8 cellular contexts compared by ENCODE assay signal in genomic region chr1:67338642-67339041, GRCh38. TPM values are rescaled to one million over a fixed set of nuclear protein-coding genes. Genes with fewer than 3 reads are reported as not detected.
DNase-seq lines count a peak whose midpoint lies in the region; ATAC-seq lines count a peak whose summit lies in the region.

No MANE protein-coding gene starts in this region.

- H3K4me3 ChIP-seq in BLaER1 treated with 17β-estradiol and CSF1 and Interleukin-3, amounts not matched to agents 10 nM and 100 nM = no peak overlapping the region

- no peaks in the 10 kb centered on the region for H3K27me3 ChIP-seq in BLaER1 treated with 17β-estradiol and CSF1 and Interleukin-3, amounts not matched to agents 10 nM and 100 nM

- no peaks in the 10 kb centered on the region for H4K20me1 ChIP-seq in BLaER1 treated with 17β-estradiol and CSF1 and Interleukin-3, amounts not matched to agents 10 nM and 100 nM

- intact Hi-C loops in posterior vena cava (cut with DNase I) = no loop called here

- H3K4me1 ChIP-seq in BLaER1 treated with 17β-estradiol and CSF1 and Interleukin-3, amounts not matched to agents 10 nM and 100 nM = peaks cover 22 to 48% (median 37%) of the 10 kb centered on the region in 10 experiments; a peak in 19 of 20 replicates

- no peaks in the 10 kb centered on the region for H3K9me3 ChIP-seq in BLaER1 treated with 17β-estradiol and CSF1 and Interleukin-3, amounts not matched to agents 10 nM and 100 nM (replicated peaks in 1 of 11)

- H3K4me2 ChIP-seq in BLaER1 treated with 17β-estradiol and CSF1 and Interleukin-3, amounts not matched to agents 10 nM and 100 nM = peak overlapping the region; percentile 1 to 61 (median 29); a peak in 13 of 22 replicates

- H3K36me3 ChIP-seq in BLaER1 treated with 17β-estradiol and CSF1 and Interleukin-3, amounts not matched to agents 10 nM and 100 nM = peaks cover 0 to 96% (median 69%) of the 10 kb centered on the region in 11 experiments; a peak in 18 of 22 replicates

- H3K9ac ChIP-seq in BLaER1 treated with 17β-estradiol and CSF1 and Interleukin-3, amounts not matched to agents 10 nM and 100 nM = no peak overlapping the region

- H3K27ac ChIP-seq in BLaER1 treated with 17β-estradiol and CSF1 and Interleukin-3, amounts not matched to agents 10 nM and 100 nM = peak overlapping the region in 2 of 11 experiments; percentile 39 to 45; a peak in 3 of 22 replicates

- DNase-seq in activated T-cell treated with anti-CD3 and anti-CD28 coated beads, Interleukin-2, amount 50 U/mL, for 48 hours = peak; percentile 35 to 48
- no peak for DNase-seq in NCI-H345 (lab: John Stamatoyannopoulos, UW)
- DNase-seq in HPDE6-E6E7 (ENCODE audit: extremely low spot score) = no peak
- no peak for DNase-seq in CD1c-positive myeloid dendritic cell (ENCODE audit: extremely low spot score)
- DNase-seq in posterior vena cava (ENCODE audit: low spot score) = no peak

- ATAC-seq in GM19035 (IDR thresholded peaks at IDR 0.05; ENCODE audit: unreplicated experiment) (peak; percentile 24), HG03066 (IDR thresholded peaks at IDR 0.05; ENCODE audit: low read depth, unreplicated experiment) (peak; percentile 43)

RNA-seq across cellular contexts. Expression of gene IL12RB2, which starts 31.0 kb away (rescaled TPM):
- 1 to 10 TPM; 1.1 to 2.8 TPM for total RNA-seq in posterior vena cava

Comparison
In these comparisons a context has a peak if more than half of its experiments do, and no peak if none do; other contexts are left out.
1. DNase-seq: peak in activated T-cell treated with anti-CD3 and anti-CD28 coated beads, Interleukin-2, amount 50 U/mL, for 48 hours (2 of 2); none in NCI-H345 (single experiment), HPDE6-E6E7 (single experiment), CD1c-positive myeloid dendritic cell (single experiment) and posterior vena cava (single experiment).